In the genomic region with DNA sequence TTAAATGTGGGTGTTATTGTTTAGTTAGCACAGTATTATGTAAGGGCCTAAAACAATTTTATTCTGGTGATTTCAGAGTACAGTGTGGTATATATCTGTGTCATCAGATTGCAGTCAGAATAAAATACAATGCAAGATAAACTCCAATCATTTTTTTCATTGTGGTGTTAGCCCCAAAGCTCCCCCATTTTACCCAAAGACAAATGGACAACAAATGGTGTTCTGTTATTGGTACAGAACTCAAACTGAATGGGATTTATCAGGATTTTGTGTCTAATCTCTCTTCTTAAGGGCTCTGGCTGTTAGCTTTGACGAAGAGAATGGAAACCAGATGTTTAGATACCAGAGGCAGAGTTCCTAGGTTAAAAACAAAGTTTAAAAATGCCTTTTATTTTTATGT, we compare ENCODE assay signal across 14 cellular contexts.
DNase-seq lines count a peak whose midpoint lies in the region; ATAC-seq and TF ChIP-seq lines count a peak whose summit lies in the region.
"Had no signal": no experiment of that assay in that cellular context is flagged by ENCODE, and none has a peak within 500 bp of the region (broad histone marks: within the 10 kb centered on the region; RNA-seq: fewer than 3 reads in every experiment).

No MANE protein-coding gene starts in this region.

- peak overlapping the region; percentile 50 for H3K4me3 ChIP-seq in SK-N-MC
- H3K4me3 ChIP-seq in adipocyte (ENCODE audit: low read length) = no peak overlapping the region
- H3K4me3 ChIP-seq: BLaER1 treated with 17β-estradiol and CSF1 and Interleukin-3, amounts not matched to agents 10 nM and 100 nM had no signal

- no peaks in the 10 kb centered on the region for H3K4me1 ChIP-seq in adipocyte (ENCODE audit: control insufficient read depth, insufficient read depth, low read length)
- H3K4me1 ChIP-seq: BLaER1 treated with 17β-estradiol and CSF1 and Interleukin-3, amounts not matched to agents 10 nM and 100 nM had no signal

- CTCF ChIA-PET in MCF 10A (lab: Yijun Ruan, JAX) = interaction anchor here (0.7 to 1.0 kb wide), 2 partner anchors 1154 to 1270 kb away, joined by 3 read pairs; no protein-coding TSS in a partner anchor

- BruUV-seq in MCF 10A (replicated peaks; lab: Mats Ljungman, UMichigan) = no TSS peak

- DNase-seq in SK-N-MC (ENCODE audit: low read depth, low spot score) = no peak
- peak; percentile 14 for DNase-seq in adipocyte (ENCODE audit: low read depth)
- DNase-seq in mesothelial cell of epicardium (ENCODE audit: low spot score in 2 of 2, unreplicated experiment in 2 of 2) = no peak
- DNase-seq in type B pancreatic cell (ENCODE audit: extremely low spot score, unreplicated experiment) = no peak
- DNase-seq in MCF 10A (ENCODE audit: unreplicated experiment) = no peak
- DNase-seq in activated CD4-positive, alpha-beta T cell treated with anti-CD3 and anti-CD28 coated beads, Interleukin-2, amount 50 U/mL, for 48 hours = no peak
- DNase-seq: Calu3; CD8-positive, alpha-beta T cell; DMS79 treated with DMSO at 0.1 percent for 48 hours; GF-D8; H9 had no signal

- no peak for TF ChIP-seq POLR2A in GM18505 (IDR thresholded peaks at IDR 0.05; ENCODE audit: borderline replicate concordance, extremely low read depth, insufficient read depth, insufficient read length)

- H3K36me3 Mint-ChIP-seq in mesothelial cell of epicardium (peaks cover 2% of the 10 kb centered on the region), type B pancreatic cell (no peaks in the 10 kb centered on the region), MCF 10A (ENCODE audit: insufficient read depth, unreplicated experiment) (no peaks in the 10 kb centered on the region)
- H3K36me3 Mint-ChIP-seq: CD8-positive, alpha-beta T cell had no signal

- H3K36me3 ChIP-seq in SK-N-MC (ENCODE audit: insufficient read depth, low read length) (no peaks in the 10 kb centered on the region), adipocyte (ENCODE audit: control insufficient read depth, insufficient read depth, low read length, severe bottlenecking) (no peaks in the 10 kb centered on the region)
- H3K36me3 ChIP-seq: BLaER1 treated with 17β-estradiol and CSF1 and Interleukin-3, amounts not matched to agents 10 nM and 100 nM had no signal

- H3K9ac ChIP-seq in SK-N-MC (ENCODE audit: insufficient read length) = no peak overlapping the region
- no peak overlapping the region for H3K9ac ChIP-seq in adipocyte (ENCODE audit: low read length)
- H3K9ac ChIP-seq: BLaER1 treated with 17β-estradiol and CSF1 and Interleukin-3, amounts not matched to agents 10 nM and 100 nM had no signal

- H3K4me1 Mint-ChIP-seq in mesothelial cell of epicardium (peaks cover 31% of the 10 kb centered on the region), type B pancreatic cell (ENCODE audit: unreplicated experiment) (peaks cover 15% of the 10 kb centered on the region), MCF 10A (ENCODE audit: insufficient read depth, unreplicated experiment) (no peaks in the 10 kb centered on the region)
- H3K4me1 Mint-ChIP-seq: B cell had no signal

- ATAC-seq in GM18505 (IDR thresholded peaks at IDR 0.05; ENCODE audit: unreplicated experiment) = no peak
- ATAC-seq: CD8-positive, alpha-beta T cell had no signal

- H3K9me3 ChIP-seq in SK-N-MC (ENCODE audit: low read depth, low read length) = no peaks in the 10 kb centered on the region
- peaks cover 5% of the 10 kb centered on the region for H3K9me3 ChIP-seq in adipocyte (ENCODE audit: control insufficient read depth, low read length)

- POLR2A ChIA-PET in MCF 10A (lab: Yijun Ruan, JAX) = no interaction called here

- peak overlapping the region; percentile 95 for H3K27ac ChIP-seq in SK-N-MC
- H3K27ac ChIP-seq: BLaER1 treated with 17β-estradiol and CSF1 and Interleukin-3, amounts not matched to agents 10 nM and 100 nM had no signal

- H3K9me3 Mint-ChIP-seq in mesothelial cell of epicardium (peaks cover 20% of the 10 kb centered on the region), type B pancreatic cell (peaks cover 5% of the 10 kb centered on the region), MCF 10A (ENCODE audit: unreplicated experiment) (no peaks in the 10 kb centered on the region)
- H3K9me3 Mint-ChIP-seq: CD8-positive, alpha-beta T cell; H9 had no signal

- no peaks in the 10 kb centered on the region for H3K27me3 ChIP-seq in adipocyte (replicated peaks; ENCODE audit: control insufficient read depth, insufficient read depth, low read length)
- H3K27me3 ChIP-seq: BLaER1 treated with 17β-estradiol and CSF1 and Interleukin-3, amounts not matched to agents 10 nM and 100 nM had no signal

- intact Hi-C loops in MCF 10A (cut with micrococcal nuclease) = no loop called here

- H3K27me3 Mint-ChIP-seq in mesothelial cell of epicardium (ENCODE audit: low read depth) (no peaks in the 10 kb centered on the region), type B pancreatic cell (no peaks in the 10 kb centered on the region), MCF 10A (ENCODE audit: insufficient read depth, unreplicated experiment) (no peaks in the 10 kb centered on the region)

- peak overlapping the region; percentile 5 for H3K27ac Mint-ChIP-seq in mesothelial cell of epicardium
- peak overlapping the region; percentile 10 for H3K27ac Mint-ChIP-seq in type B pancreatic cell
- H3K27ac Mint-ChIP-seq in MCF 10A (ENCODE audit: low read depth, unreplicated experiment) = no peak overlapping the region
- H3K27ac Mint-ChIP-seq: B cell; CD8-positive, alpha-beta T cell; H9 had no signal

- TF ChIP-seq CTCF in mesothelial cell of epicardium (IDR thresholded peaks at IDR 0.05; ENCODE audit: unreplicated experiment) (no peak), type B pancreatic cell (conservative IDR thresholded peaks at IDR 0.05) (no peak), MCF 10A (IDR thresholded peaks at IDR 0.05; ENCODE audit: unreplicated experiment) (no peak)

- H3K4me3 Mint-ChIP-seq in mesothelial cell of epicardium = no peak overlapping the region
- H3K4me3 Mint-ChIP-seq in type B pancreatic cell = no peak overlapping the region
- no peak overlapping the region for H3K4me3 Mint-ChIP-seq in MCF 10A (ENCODE audit: unreplicated experiment)
- H3K4me3 Mint-ChIP-seq: B cell; CD8-positive, alpha-beta T cell; H9 had no signal
